ENCODE assay signal across 23 cellular contexts in genomic region chr2:199430219-199430618, GRCh38. TPM values are rescaled to one million over a fixed set of nuclear protein-coding genes. Genes with fewer than 3 reads are reported as not detected.
DNase-seq lines count a peak whose midpoint lies in the region; ATAC-seq, FAIRE-seq and TF ChIP-seq lines count a peak whose summit lies in the region.
"Had no signal": no experiment of that assay in that cellular context is flagged by ENCODE, and none has a peak within 500 bp of the region (broad histone marks: within the 10 kb centered on the region; RNA-seq: fewer than 3 reads in every experiment).

No MANE protein-coding gene starts in this region.

- H3K4me1 ChIP-seq in breast epithelium (no peaks in the 10 kb centered on the region), Panc1 (ENCODE audit: control insufficient read depth, insufficient read depth, low read length) (peaks cover 59% of the 10 kb centered on the region), endothelial cell of umbilical vein (ENCODE audit: control insufficient read depth, extremely low read depth, insufficient read depth, low read length) (peaks cover 8% of the 10 kb centered on the region), smooth muscle cell (ENCODE audit: low read depth) (peaks cover 10% of the 10 kb centered on the region)
- H3K4me1 ChIP-seq: Caco-2, HAP-1 had no signal

- H4K20me1 ChIP-seq in endothelial cell of umbilical vein (replicated peaks; ENCODE audit: control insufficient read depth, extremely low read depth, insufficient read depth, low read length): no peaks in the 10 kb centered on the region
- no peaks in the 10 kb centered on the region for H4K20me1 ChIP-seq in smooth muscle cell (ENCODE audit: low read depth)
- H4K20me1 ChIP-seq: BLaER1 had no signal

- FAIRE-seq in endothelial cell of umbilical vein (lab: Jason Lieb, UNC): peak; percentile 33
- FAIRE-seq: A204.1, G401.6, GM12878, GM19239 had no signal

- H3K4me3 ChIP-seq in breast epithelium (no peak overlapping the region), Panc1 (ENCODE audit: low read depth in 2 of 2, low read length in 2 of 2) (no peak overlapping the region), endothelial cell of umbilical vein (replicated peaks in 1 of 3; ENCODE audit: insufficient read depth in 1 of 3, low read depth in 1 of 3, low read length in 3 of 3) (no peak overlapping the region), smooth muscle cell (no peak overlapping the region)
- H3K4me3 ChIP-seq: BLaER1, GM12878, GM23248, HAP-1 had no signal

- no peak for ATAC-seq in Panc1
- ATAC-seq: CD8-positive, alpha-beta T cell; GM12878 had no signal

- in situ Hi-C loops in Panc1 (cut with HindIII; ENCODE audit: low pct_unique_long_range_greater_than_20kb, low sequenced_read_pairs): no loop called here

- H3K4me1 Mint-ChIP-seq in MCF 10A (ENCODE audit: insufficient read depth, unreplicated experiment): no peaks in the 10 kb centered on the region
- H3K4me1 Mint-ChIP-seq: B cell; CD4-positive, CD25-positive, alpha-beta regulatory T cell had no signal

- H3K27me3 ChIP-seq in breast epithelium (no peaks in the 10 kb centered on the region), Panc1 (ENCODE audit: control insufficient read depth, insufficient read depth, low read length) (no peaks in the 10 kb centered on the region), endothelial cell of umbilical vein (ENCODE audit: control insufficient read depth in 2 of 2, insufficient read depth in 2 of 2, low read length in 2 of 2) (no peaks in the 10 kb centered on the region), smooth muscle cell (ENCODE audit: low read depth) (no peaks in the 10 kb centered on the region)
- H3K27me3 ChIP-seq: BLaER1 had no signal

- POLR2A ChIA-PET in MCF 10A (lab: Yijun Ruan, JAX) (no interaction called here), Panc1 (lab: Charles Lee) (no interaction called here), endothelial cell of umbilical vein (lab: Charles Lee) (no interaction called here)

- no peaks in the 10 kb centered on the region for H3K9me1 ChIP-seq in endothelial cell of umbilical vein (replicated peaks; ENCODE audit: control insufficient read depth, extremely low read depth, insufficient read depth, low read length)

- H3K79me2 ChIP-seq in endothelial cell of umbilical vein (ENCODE audit: control insufficient read depth, insufficient read depth, low read length): no peaks in the 10 kb centered on the region
- H3K79me2 ChIP-seq in smooth muscle cell (ENCODE audit: low read depth): no peaks in the 10 kb centered on the region

- peaks cover 9% of the 10 kb centered on the region for H3K36me3 Mint-ChIP-seq in MCF 10A (ENCODE audit: insufficient read depth, unreplicated experiment)
- H3K36me3 Mint-ChIP-seq: CD4-positive, CD25-positive, alpha-beta regulatory T cell; CD8-positive, alpha-beta T cell had no signal

- intact Hi-C loops in MCF 10A (cut with micrococcal nuclease): no loop called here
- intact Hi-C loops in breast epithelium (cut with DNase I; ENCODE audit: low total_unique reads): no loop called here
- intact Hi-C loops in Panc1 (cut with micrococcal nuclease; ENCODE audit: unreplicated experiment): no loop called here
- intact Hi-C loops in endothelial cell of umbilical vein (cut with micrococcal nuclease): no loop called here
- intact Hi-C loops in cardiac septum (cut with DNase I): no loop called here

- H3K27me3 Mint-ChIP-seq in MCF 10A (ENCODE audit: insufficient read depth, unreplicated experiment): no peaks in the 10 kb centered on the region

- CTCF ChIA-PET in MCF 10A (lab: Yijun Ruan, JAX) (no interaction called here), Panc1 (lab: Charles Lee) (no interaction called here), endothelial cell of umbilical vein (lab: Charles Lee) (interaction anchor here (1.0 kb wide), 1 partner anchor 56 kb away, joined by 4 read pairs; no protein-coding TSS in a partner anchor)

- DNase-seq in MCF 10A (ENCODE audit: unreplicated experiment) (no peak), breast epithelium (ENCODE audit: low spot score in 2 of 2) (no peak), Panc1 (ENCODE audit: low read depth, low spot score) (no peak), endothelial cell of umbilical vein (ENCODE audit: low read depth, low spot score) (no peak), cardiac septum (ENCODE audit: low spot score) (no peak), smooth muscle cell (lab: John Stamatoyannopoulos, UW; ENCODE audit: unreplicated experiment) (no peak), RKO (ENCODE audit: low spot score) (no peak)
- DNase-seq: Caco-2; CD4-positive, CD25-positive, alpha-beta regulatory T cell; CD8-positive, alpha-beta T cell; DMS153; DND-41; GM23248; HFFc6 had no signal

- H3K9me3 Mint-ChIP-seq in MCF 10A (ENCODE audit: unreplicated experiment): no peaks in the 10 kb centered on the region
- H3K9me3 Mint-ChIP-seq: CD4-positive, CD25-positive, alpha-beta regulatory T cell; CD8-positive, alpha-beta T cell; HFFc6 had no signal

- no peak overlapping the region for H2AFZ ChIP-seq in endothelial cell of umbilical vein (ENCODE audit: low read depth, low read length)
- H2AFZ ChIP-seq in smooth muscle cell (ENCODE audit: low read depth): no peak overlapping the region
- H2AFZ ChIP-seq: GM23248 had no signal

- H3K4me2 ChIP-seq in endothelial cell of umbilical vein (ENCODE audit: insufficient read depth, low read length) (no peak overlapping the region), smooth muscle cell (no peak overlapping the region)
- H3K4me2 ChIP-seq: BLaER1 had no signal

- H3K9ac ChIP-seq in endothelial cell of umbilical vein (replicated peaks; ENCODE audit: extremely low read depth, insufficient read depth, low read length): no peak overlapping the region
- no peak overlapping the region for H3K9ac ChIP-seq in smooth muscle cell (ENCODE audit: low read depth)
- H3K9ac ChIP-seq: BLaER1, GM23248 had no signal

- H3K9me3 ChIP-seq in breast epithelium (no peaks in the 10 kb centered on the region), Panc1 (ENCODE audit: control insufficient read depth, insufficient read depth, low read depth, low read length) (no peaks in the 10 kb centered on the region), endothelial cell of umbilical vein (replicated peaks; ENCODE audit: control insufficient read depth, insufficient read depth, low read length) (no peaks in the 10 kb centered on the region), smooth muscle cell (replicated peaks; ENCODE audit: low read depth) (no peaks in the 10 kb centered on the region)
- H3K9me3 ChIP-seq: BLaER1, Caco-2, HAP-1 had no signal

- H3K36me3 ChIP-seq in breast epithelium (no peaks in the 10 kb centered on the region), Panc1 (ENCODE audit: control insufficient read depth, insufficient read depth, low read length) (peaks cover 25% of the 10 kb centered on the region), endothelial cell of umbilical vein (ENCODE audit: control insufficient read depth in 2 of 2, extremely low read depth in 1 of 2, insufficient read depth in 2 of 2, low read length in 2 of 2) (no peaks in the 10 kb centered on the region), smooth muscle cell (ENCODE audit: low read depth) (no peaks in the 10 kb centered on the region)
- H3K36me3 ChIP-seq: BLaER1 had no signal

- H3F3A ChIP-seq in smooth muscle cell (ENCODE audit: low read depth): no peaks in the 10 kb centered on the region

- peak overlapping the region; percentile 71 for H3K27ac Mint-ChIP-seq in MCF 10A (ENCODE audit: low read depth, unreplicated experiment)
- H3K27ac Mint-ChIP-seq: B cell; CD4-positive, CD25-positive, alpha-beta regulatory T cell; CD8-positive, alpha-beta T cell; HFFc6 had no signal

- TF ChIP-seq POLR2A in breast epithelium (IDR thresholded peaks at IDR 0.05) (no peak), endothelial cell of umbilical vein (IDR thresholded peaks at IDR 0.05; ENCODE audit: low read depth, low read length) (no peak)

- H3K4me3 Mint-ChIP-seq in MCF 10A (ENCODE audit: unreplicated experiment): no peak overlapping the region
- H3K4me3 Mint-ChIP-seq: B cell; CD4-positive, CD25-positive, alpha-beta regulatory T cell; CD8-positive, alpha-beta T cell; HFFc6 had no signal

- no peak for TF ChIP-seq CTCF in MCF 10A (IDR thresholded peaks at IDR 0.05; ENCODE audit: unreplicated experiment)
- no peak for TF ChIP-seq CTCF in breast epithelium (IDR thresholded peaks at IDR 0.05)
- no peak for TF ChIP-seq CTCF in Panc1 (IDR thresholded peaks at IDR 0.05)
- no peak for TF ChIP-seq CTCF in endothelial cell of umbilical vein (IDR thresholded peaks at IDR 0.05; ENCODE audit: extremely low read depth in 1 of 2, insufficient read depth in 1 of 2, low read depth in 1 of 2, low read length in 2 of 2)
- no peak for TF ChIP-seq CTCF in smooth muscle cell (IDR thresholded peaks at IDR 0.05; ENCODE audit: borderline replicate concordance, insufficient read depth, poor library complexity, severe bottlenecking)

- H3K27ac ChIP-seq in breast epithelium (no peak overlapping the region), Panc1 (ENCODE audit: low read length) (peak overlapping the region; percentile 97), endothelial cell of umbilical vein (ENCODE audit: insufficient read depth, low read depth, low read length) (no peak overlapping the region), smooth muscle cell (ENCODE audit: low read depth) (no peak overlapping the region)
- H3K27ac ChIP-seq: 22Rv1, BLaER1, C4-2B, GM23248 had no signal

- BruUV-seq in MCF 10A (replicated peaks; lab: Mats Ljungman, UMichigan): no TSS peak
- no TSS peak for BruUV-seq in Panc1 (replicated peaks; lab: Mats Ljungman, UMichigan)
- BruUV-seq in endothelial cell of umbilical vein (replicated peaks; lab: Mats Ljungman, UMichigan): no TSS peak

- dilution Hi-C loops in endothelial cell of umbilical vein (cut with MboI; ENCODE audit: extremely low pct_ligation_motif_present, low sequenced_read_pairs): no loop called here

- WGBS in smooth muscle cell (ENCODE audit: low lambda C conversion rate): 90% methylated on average over 3 of the region's 3 CpGs

TF ChIP-seq in endothelial cell of umbilical vein, 7 proteins besides CTCF, POLR2A, EP300 and RAD21 (continues in another document):
- TF ChIP-seq POLR2AphosphoS5 (IDR thresholded peaks at IDR 0.05; ENCODE audit: insufficient read depth, low read depth, low read length): no peak
- no peak for TF ChIP-seq EZH2 (IDR thresholded peaks at IDR 0.05; ENCODE audit: borderline replicate concordance, low read depth, low read length, severe bottlenecking)

RNA-seq across cellular contexts. Expression of gene SATB2, which starts 27.5 kb away (rescaled TPM):
- total RNA-seq in MCF 10A (2022): 16.5 and 22.2 TPM in 2 replicates
- total RNA-seq in breast epithelium: 10 to 100 TPM in 1 of 3 donors, 1 to 10 TPM in 2; 2.3 to 12.2 (median 8.2) TPM
- total RNA-seq in Panc1 (2021; ENCODE audit: unreplicated experiment): 43.2 TPM
- polyA plus RNA-seq in Panc1 (2012; ENCODE audit: insufficient read length): 17.9 TPM
- total RNA-seq in endothelial cell of umbilical vein: 1.1 and 1.6 TPM in 2 replicates
- 0.47 and 0.62 TPM in 2 replicates for polyA plus RNA-seq in endothelial cell of umbilical vein
- polyA plus RNA-seq in endothelial cell of umbilical vein (2011; cell fraction: cytosol; rRNA removed): 0.38 and 0.40 TPM in 2 replicates
- polyA plus RNA-seq in endothelial cell of umbilical vein (2011; cell fraction: nucleus; rRNA removed): 4.6 and 5.0 TPM in 2 replicates
- polyA plus RNA-seq in endothelial cell of umbilical vein (2012): 0.37 and 0.59 TPM in 2 replicates
- 1.3 and 5.5 TPM in 2 replicates for polyA minus RNA-seq in endothelial cell of umbilical vein
- 3.3 TPM for polyA minus RNA-seq in endothelial cell of umbilical vein (2011; cell fraction: cytosol; rRNA and poly(A)+ RNA removed)
- polyA minus RNA-seq in endothelial cell of umbilical vein (2011; cell fraction: nucleus; rRNA and poly(A)+ RNA removed): 2.8 and 4.7 TPM in 2 replicates
- 1.5 TPM for total RNA-seq in cardiac septum
- 2.0 and 12.5 TPM in 2 replicates for total RNA-seq in smooth muscle cell
- 0.47 and 0.73 TPM in 2 replicates for polyA plus RNA-seq in smooth muscle cell
- total RNA-seq: CD4-positive, CD25-positive, alpha-beta regulatory T cell; CD8-positive, alpha-beta T cell had no signal
